Comparison of ENCODE assay signal across 20 cellular contexts in the genomic region with DNA sequence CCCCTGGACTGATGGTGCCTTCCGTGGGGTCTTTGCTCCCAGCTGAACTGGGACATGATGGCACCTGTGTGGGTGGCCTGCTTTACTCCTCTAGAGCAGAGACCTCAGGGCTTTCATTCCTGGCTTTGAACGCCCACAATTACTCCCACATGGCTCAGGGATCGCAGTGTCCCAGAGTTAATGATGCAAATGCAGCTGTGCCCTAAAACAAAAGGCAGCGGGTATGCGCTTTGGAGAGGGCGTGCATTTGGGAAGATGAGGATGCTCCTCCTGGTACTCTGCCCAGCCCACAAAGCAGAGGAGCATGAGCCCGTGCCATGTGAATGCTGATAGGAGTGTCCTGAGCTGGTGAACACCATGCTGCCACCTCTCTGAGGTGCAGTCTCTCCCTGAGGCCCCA.
DNase-seq lines count a peak whose midpoint lies in the region; ATAC-seq and TF ChIP-seq lines count a peak whose summit lies in the region.
"Had no signal": no experiment of that assay in that cellular context is flagged by ENCODE, and none has a peak within 500 bp of the region (broad histone marks: within the 10 kb centered on the region; RNA-seq: fewer than 3 reads in every experiment).

No MANE protein-coding gene starts in this region.

- TF ChIP-seq EP300 in tibial nerve (IDR thresholded peaks at IDR 0.05), result no peak

- H4K8ac ChIP-seq in IMR-90 (ENCODE audit: low read depth in 2 of 2, low read length in 2 of 2), result no peak overlapping the region

- no peak overlapping the region for H2AFZ ChIP-seq in GM23338
- no peak overlapping the region for H2AFZ ChIP-seq in IMR-90 (replicated peaks; ENCODE audit: low read length, poor library complexity)
- no peak overlapping the region for H2AFZ ChIP-seq in neural progenitor cell (replicated peaks)

- no peak overlapping the region for H3K27ac Mint-ChIP-seq in GM23338
- no peak overlapping the region for H3K27ac Mint-ChIP-seq in neural progenitor cell
- H3K27ac Mint-ChIP-seq: B cell, CD14-positive monocyte had no signal

- no peak overlapping the region for H3K18ac ChIP-seq in IMR-90 (ENCODE audit: low read depth, low read length)

- TF ChIP-seq POLR2A in IMR-90 (IDR thresholded peaks at IDR 0.05; ENCODE audit: low read depth, low read length), result no peak
- TF ChIP-seq POLR2A in prostate gland (IDR thresholded peaks at IDR 0.05), result no peak
- no peak for TF ChIP-seq POLR2A in tibial nerve (IDR thresholded peaks at IDR 0.05)

- no peak overlapping the region for H3K4me3 Mint-ChIP-seq in GM23338
- no peak overlapping the region for H3K4me3 Mint-ChIP-seq in neural progenitor cell
- H3K4me3 Mint-ChIP-seq: B cell, CD14-positive monocyte had no signal

- H4K20me1 ChIP-seq in GM23338 (replicated peaks; ENCODE audit: insufficient read depth) (no peaks in the 10 kb centered on the region), IMR-90 (ENCODE audit: insufficient read depth, low read length) (no peaks in the 10 kb centered on the region), neural progenitor cell (ENCODE audit: low read depth) (no peaks in the 10 kb centered on the region)

- dilution Hi-C loops in IMR-90 (cut with HindIII; ENCODE audit: low sequenced_read_pairs, unreplicated experiment), result no loop called here

- H3K9me3 ChIP-seq in IMR-90 (ENCODE audit: control insufficient read depth, insufficient read depth, low read length) (no peaks in the 10 kb centered on the region), neural progenitor cell (ENCODE audit: low read depth) (no peaks in the 10 kb centered on the region), prostate gland (no peaks in the 10 kb centered on the region), tibial nerve (no peaks in the 10 kb centered on the region)
- H3K9me3 ChIP-seq: A549, SK-N-SH had no signal

- CTCF ChIA-PET in IMR-90 (lab: Yijun Ruan, JAX), result no interaction called here

- H3K27ac ChIP-seq in GM23338 (ENCODE audit: low read depth) (no peak overlapping the region), IMR-90 (ENCODE audit: insufficient read depth, low read length) (no peak overlapping the region), neural progenitor cell (peak overlapping the region; percentile 95), prostate gland (no peak overlapping the region), tibial nerve (peak overlapping the region in 2 of 4 donors; percentile 34 to 61)
- H3K27ac ChIP-seq: A549 had no signal

- POLR2A ChIA-PET in IMR-90 (lab: Charles Lee; ENCODE audit: unreplicated experiment), result no interaction called here

- no peaks in the 10 kb centered on the region for H3K79me2 ChIP-seq in GM23338 (replicated peaks; ENCODE audit: insufficient read depth)
- peaks cover 76% of the 10 kb centered on the region for H3K79me2 ChIP-seq in neural progenitor cell (ENCODE audit: low read depth)

- in situ Hi-C loops in IMR-90 (cut with MboI; ENCODE audit: low sequenced_read_pairs), result no loop called here

- H3K4ac ChIP-seq in IMR-90 (ENCODE audit: low read depth, low read length), result no peak overlapping the region

- TF ChIP-seq CTCF in GM23338 (conservative IDR thresholded peaks at IDR 0.05; ENCODE audit: low read depth in 2 of 2) (no peak), IMR-90 (conservative IDR thresholded peaks at IDR 0.05; ENCODE audit: low read depth, low read length) (no peak), neural progenitor cell (IDR thresholded peaks at IDR 0.05) (no peak), prostate gland (IDR thresholded peaks at IDR 0.05) (no peak), tibial nerve (IDR thresholded peaks at IDR 0.05) (no peak)

- no peaks in the 10 kb centered on the region for H3K9me1 ChIP-seq in IMR-90 (ENCODE audit: insufficient read depth, low read length)

- no peak overlapping the region for H3K14ac ChIP-seq in IMR-90 (replicated peaks; ENCODE audit: low read depth, low read length)

- peak overlapping the region; percentile 43; the same call in 1 of the 2 replicates for H3K4me2 ChIP-seq in GM23338
- H3K4me2 ChIP-seq in IMR-90 (ENCODE audit: low read depth, low read length), result no peak overlapping the region
- H3K4me2 ChIP-seq in neural progenitor cell, result peak overlapping the region; percentile 67
- H3K4me2 ChIP-seq: A549, SK-N-SH had no signal

- no peak overlapping the region for H2AK5ac ChIP-seq in IMR-90 (ENCODE audit: low read depth, low read length)

- H3K36me3 ChIP-seq in GM23338 (ENCODE audit: insufficient read depth) (no peaks in the 10 kb centered on the region), IMR-90 (ENCODE audit: control insufficient read depth, insufficient read depth, low read length) (no peaks in the 10 kb centered on the region), neural progenitor cell (no peaks in the 10 kb centered on the region), prostate gland (no peaks in the 10 kb centered on the region), tibial nerve (no peaks in the 10 kb centered on the region)

- H3K56ac ChIP-seq in IMR-90 (ENCODE audit: extremely low read depth, insufficient read depth, low read length), result no peak overlapping the region

- H3K4me1 Mint-ChIP-seq in GM23338 (peaks cover 42% of the 10 kb centered on the region), neural progenitor cell (peaks cover 44% of the 10 kb centered on the region)
- H3K4me1 Mint-ChIP-seq: B cell, CD14-positive monocyte had no signal

- no peak overlapping the region for H3K9ac ChIP-seq in IMR-90 (ENCODE audit: low read depth, low read length)
- no peak overlapping the region for H3K9ac ChIP-seq in neural progenitor cell
- H3K9ac ChIP-seq: SK-N-SH had no signal

- no peak overlapping the region for H3K23ac ChIP-seq in IMR-90 (ENCODE audit: low read depth, low read length)

- DNase-seq in GM23338 (ENCODE audit: low spot score), result no peak
- no peak for DNase-seq in IMR-90
- DNase-seq in left ventricle myocardium superior, result no peak
- peak; percentile 26 for DNase-seq in neural progenitor cell (ENCODE audit: low spot score)
- DNase-seq in prostate gland (ENCODE audit: low spot score), result no peak
- no peak for DNase-seq in tibial nerve (ENCODE audit: low spot score in 2 of 2)
- DNase-seq: MM.1S, NCI-H1048, NCI-H1417 treated with DMSO at 0.1 percent for 48 hours, NCI-H187, NCI-H446 treated with DMSO at 0.1 percent for 48 hours, NCI-H526 treated with DMSO at 0.1 percent for 48 hours, PC-3, SIG-M5, SK-N-SH had no signal

- no CpG with 5 or more reads among the region's 7 CpGs for WGBS in IMR-90 (ENCODE audit: extremely low coverage in 2 of 2, insufficient read length in 1 of 2), 2 experiments
- 87% methylated on average over 7 of the region's 7 CpGs for WGBS in prostate gland
- WGBS in tibial nerve, 2 donors, result 57 to 62% methylated on average over 7 of the region's 7 CpGs

- H3F3A ChIP-seq in GM23338 (replicated peaks; ENCODE audit: low read depth), result no peaks in the 10 kb centered on the region
- H3F3A ChIP-seq in neural progenitor cell (ENCODE audit: low read depth), result peaks cover 32% of the 10 kb centered on the region

- H2BK5ac ChIP-seq in IMR-90 (ENCODE audit: low read depth, low read length, poor library complexity, severe bottlenecking), result no peak overlapping the region

- H3K79me1 ChIP-seq in IMR-90 (ENCODE audit: low read depth in 1 of 2, low read length in 2 of 2), result no peaks in the 10 kb centered on the region; a peak in 1 of 4 replicates

- ATAC-seq in GM23338 (peak; percentile 42; the same call in 2 of the 3 replicates), IMR-90 (ENCODE audit: low read depth) (no peak), left ventricle myocardium superior (peak; percentile 4), HG02970 (IDR thresholded peaks at IDR 0.05; ENCODE audit: low FRiP score, unreplicated experiment) (no peak)
- ATAC-seq: A549, K562, PC-3 had no signal

- BruUV-seq in IMR-90 (replicated peaks; lab: Mats Ljungman, UMichigan), result no TSS peak

- peak overlapping the region; percentile 50 for H2AK9ac ChIP-seq in IMR-90 (replicated peaks; ENCODE audit: low read depth, low read length, poor library complexity)

- H3K4me3 ChIP-seq in GM23338, result no peak overlapping the region
- H3K4me3 ChIP-seq in IMR-90 (ENCODE audit: insufficient read depth, low read depth, low read length), result no peak overlapping the region
- H3K4me3 ChIP-seq in neural progenitor cell, result peak overlapping the region; percentile 19
- H3K4me3 ChIP-seq in prostate gland, result no peak overlapping the region
- no peak overlapping the region for H3K4me3 ChIP-seq in tibial nerve
- H3K4me3 ChIP-seq: A549, K562 had no signal

- peaks cover 9% of the 10 kb centered on the region for H3K27me3 Mint-ChIP-seq in GM23338 (ENCODE audit: insufficient read depth, low read depth, poor library complexity)
- no peaks in the 10 kb centered on the region for H3K27me3 Mint-ChIP-seq in neural progenitor cell (ENCODE audit: insufficient read depth, low read depth)

- no peak overlapping the region for H4K91ac ChIP-seq in IMR-90 (ENCODE audit: insufficient read depth, low read depth, low read length)

- H3K27me3 ChIP-seq in GM23338 (ENCODE audit: insufficient read depth) (no peaks in the 10 kb centered on the region), IMR-90 (ENCODE audit: control insufficient read depth, insufficient read depth, low read length) (no peaks in the 10 kb centered on the region; the same call in 1 of the 2 replicates), neural progenitor cell (no peaks in the 10 kb centered on the region), prostate gland (replicated peaks; ENCODE audit: insufficient read depth) (no peaks in the 10 kb centered on the region), tibial nerve (no peaks in the 10 kb centered on the region)

- H2BK20ac ChIP-seq in IMR-90 (ENCODE audit: low read depth, low read length), result no peak overlapping the region

- no peak overlapping the region for H2BK15ac ChIP-seq in IMR-90 (ENCODE audit: low read depth, low read length)

- intact Hi-C loops in IMR-90 (cut with micrococcal nuclease), result no loop called here
- intact Hi-C loops in left ventricle myocardium superior (cut with micrococcal nuclease), result no loop called here
- intact Hi-C loops in prostate gland (cut with DNase I), result no loop called here

- no peaks in the 10 kb centered on the region for H3K36me3 Mint-ChIP-seq in GM23338 (ENCODE audit: low read depth)
- peaks cover 5% of the 10 kb centered on the region for H3K36me3 Mint-ChIP-seq in neural progenitor cell
- H3K36me3 Mint-ChIP-seq: CD14-positive monocyte had no signal

- H3K4me1 ChIP-seq in GM23338 (ENCODE audit: insufficient read depth) (peaks cover 19% of the 10 kb centered on the region), IMR-90 (ENCODE audit: control insufficient read depth, insufficient read depth, low read length) (no peaks in the 10 kb centered on the region), neural progenitor cell (peaks cover 55% of the 10 kb centered on the region), prostate gland (replicated peaks) (no peaks in the 10 kb centered on the region), tibial nerve (peaks cover 0 to 8% (median 0%) of the 10 kb centered on the region in 4 donors)
- H3K4me1 ChIP-seq: A549 had no signal

- H3K9me3 Mint-ChIP-seq in GM23338 (no peaks in the 10 kb centered on the region), neural progenitor cell (peaks cover 5% of the 10 kb centered on the region)

- no peak for TF ChIP-seq RAD21 in IMR-90 (IDR thresholded peaks at IDR 0.05; ENCODE audit: low read length)

- H2BK120ac ChIP-seq in IMR-90 (ENCODE audit: low read depth, low read length), result no peak overlapping the region

- peaks cover 19% of the 10 kb centered on the region for H3K9me2 ChIP-seq in GM23338 (ENCODE audit: insufficient read depth)
- H3K9me2 ChIP-seq: SK-N-SH had no signal

- no peak overlapping the region for H4K5ac ChIP-seq in IMR-90 (ENCODE audit: low read depth, low read length)

Comparison
In these comparisons a context has a peak if more than half of its experiments do, and no peak if none do; other contexts are left out.
1. ATAC-seq: peak in GM23338 (single experiment) and left ventricle myocardium superior (single experiment); none in IMR-90 (single experiment) and HG02970 (single experiment).